In the genomic region with DNA sequence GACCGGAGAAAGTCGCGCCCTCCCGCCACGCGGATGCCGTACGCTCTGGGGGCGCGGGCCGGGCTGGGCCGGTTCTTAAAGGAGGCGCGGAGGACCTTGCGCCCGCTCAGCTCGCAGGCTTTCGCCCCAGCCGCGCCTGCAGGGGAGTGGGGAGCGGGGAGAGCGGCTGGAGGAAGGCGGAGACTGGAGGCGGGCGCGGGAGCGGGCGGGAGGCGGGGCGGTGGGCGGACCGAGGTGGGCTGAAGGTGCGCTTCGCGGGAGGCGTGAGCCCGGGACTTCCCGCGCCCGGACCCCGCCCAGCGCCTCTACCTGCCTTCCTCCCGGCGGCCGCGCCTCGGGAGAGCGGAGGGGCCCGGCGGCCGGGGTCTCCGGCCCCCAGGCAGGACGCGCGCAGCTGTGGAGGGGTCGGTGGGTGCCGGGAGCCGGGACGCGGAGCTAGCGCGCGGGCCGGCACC, we compare ENCODE assay signal across 8 cellular contexts. TPM values are rescaled to one million over a fixed set of nuclear protein-coding genes. Genes with fewer than 3 reads are reported as not detected.
DNase-seq lines count a peak whose midpoint lies in the region; ATAC-seq and TF ChIP-seq lines count a peak whose summit lies in the region.

A gene (minus strand): TSS at position 148 of the 455 bp plus-strand sequence. CDS start 422 bp downstream, outside the sequence.

- peaks cover 40% of the 10 kb centered on the region for H3K27me3 Mint-ChIP-seq in activated CD4-positive, alpha-beta memory T cell treated with anti-CD3 and anti-CD28 coated beads, Interleukin-2, amount 10 ng/mL, durations not matched to agents 7 days and 5 days
- H3K27me3 Mint-ChIP-seq in effector memory CD8-positive, alpha-beta T cell, result peaks cover 32 to 52% of the 10 kb centered on the region in 2 donors
- H3K27me3 Mint-ChIP-seq in natural killer cell (ENCODE audit: low read depth in 2 of 2), result peaks cover 35 to 38% of the 10 kb centered on the region in 2 donors

- peak within 1 kb of the TSS; percentile 73 for H3K4me3 Mint-ChIP-seq in activated CD4-positive, alpha-beta memory T cell treated with anti-CD3 and anti-CD28 coated beads, Interleukin-2, amount 10 ng/mL, durations not matched to agents 7 days and 5 days
- peak within 1 kb of the TSS; percentile 88 to 90 for H3K4me3 Mint-ChIP-seq in effector memory CD8-positive, alpha-beta T cell
- H3K4me3 Mint-ChIP-seq in natural killer cell, result peak within 1 kb of the TSS; percentile 84

- H3K4me1 Mint-ChIP-seq in activated CD4-positive, alpha-beta memory T cell treated with anti-CD3 and anti-CD28 coated beads, Interleukin-2, amount 10 ng/mL, durations not matched to agents 7 days and 5 days, result peaks cover 8% of the 10 kb centered on the region
- H3K4me1 Mint-ChIP-seq in effector memory CD8-positive, alpha-beta T cell (ENCODE audit: low read depth in 2 of 2), result peaks cover 21 to 23% of the 10 kb centered on the region in 2 donors
- peaks cover 9 to 33% of the 10 kb centered on the region in 2 donors for H3K4me1 Mint-ChIP-seq in natural killer cell

- ATAC-seq in GM21529 (IDR thresholded peaks at IDR 0.05; ENCODE audit: unreplicated experiment) (peak; percentile 49), natural killer cell (peak; percentile 58 to 69 (median 60)), HG02870 (IDR thresholded peaks at IDR 0.05; ENCODE audit: unreplicated experiment) (no peak)
- ATAC-seq in effector memory CD8-positive, alpha-beta T cell (replicated peaks), result peak; percentile 73
- peak; percentile 45 for ATAC-seq in stimulated activated naive CD8-positive, alpha-beta T cell treated with anti-CD3 and anti-CD28 coated beads, Interleukin-15, Interleukin-2, amounts not matched to agents 100 U/mL and 50 U/mL, for 24 hours

- CTCF ChIA-PET in activated CD4-positive, alpha-beta memory T cell treated with anti-CD3 and anti-CD28 coated beads, Interleukin-2, amount 10 ng/mL, durations not matched to agents 7 days and 5 days (lab: Charles Lee), result interaction anchor here (0.6 to 3.2 kb wide), 12 partner anchors 8 to 124 kb away, joined by 3 to 31 read pairs (median 5); a partner anchor contains a TSS

- no peak within 1 kb of the TSS for H3K27ac Mint-ChIP-seq in activated CD4-positive, alpha-beta memory T cell treated with anti-CD3 and anti-CD28 coated beads, Interleukin-2, amount 10 ng/mL, durations not matched to agents 7 days and 5 days
- peak within 1 kb of the TSS; percentile 25 to 89 for H3K27ac Mint-ChIP-seq in effector memory CD8-positive, alpha-beta T cell
- H3K27ac Mint-ChIP-seq in natural killer cell, result peak within 1 kb of the TSS in 1 of 2 donors; percentile 74

- DNase-seq in DMS53 treated with DMSO at 0.1 percent for 48 hours (lab: John Stamatoyannopoulos, UW; ENCODE audit: unreplicated experiment) (peak; percentile 43), LoVo (ENCODE audit: low spot score) (peak; percentile 73), natural killer cell (no peak)
- DNase-seq in activated CD4-positive, alpha-beta memory T cell treated with anti-CD3 and anti-CD28 coated beads, Interleukin-2, amount 10 ng/mL, durations not matched to agents 7 days and 5 days, result peak; percentile 73
- peak; percentile 50 for DNase-seq in effector memory CD8-positive, alpha-beta T cell
- peak; percentile 78 for DNase-seq in stimulated activated naive CD8-positive, alpha-beta T cell treated with anti-CD3 and anti-CD28 coated beads, Interleukin-15, Interleukin-2, amounts not matched to agents 100 U/mL and 50 U/mL, for 24 hours

- no peaks in the 10 kb centered on the region for H3K9me3 Mint-ChIP-seq in activated CD4-positive, alpha-beta memory T cell treated with anti-CD3 and anti-CD28 coated beads, Interleukin-2, amount 10 ng/mL, durations not matched to agents 7 days and 5 days
- no peaks in the 10 kb centered on the region for H3K9me3 Mint-ChIP-seq in effector memory CD8-positive, alpha-beta T cell
- no peaks in the 10 kb centered on the region for H3K9me3 Mint-ChIP-seq in natural killer cell

- POLR2A ChIA-PET in activated CD4-positive, alpha-beta memory T cell treated with anti-CD3 and anti-CD28 coated beads, Interleukin-2, amount 10 ng/mL, durations not matched to agents 7 days and 5 days (lab: Charles Lee), result interaction anchor here (0.8 to 1.7 kb wide), 4 partner anchors 22 to 150 kb away, joined by 3 to 5 read pairs (median 4); a partner anchor contains a TSS

- no peak for TF ChIP-seq CTCF in natural killer cell (IDR thresholded peaks at IDR 0.05)

- intact Hi-C loops in natural killer cell (cut with micrococcal nuclease), result loop anchor here (10.0 kb wide), 1 partner anchor 92 kb away; no protein-coding TSS in a partner anchor

- H3K36me3 Mint-ChIP-seq in activated CD4-positive, alpha-beta memory T cell treated with anti-CD3 and anti-CD28 coated beads, Interleukin-2, amount 10 ng/mL, durations not matched to agents 7 days and 5 days (ENCODE audit: low read depth), result no peaks in the 10 kb centered on the region
- peaks cover 53% of the 10 kb centered on the region for H3K36me3 Mint-ChIP-seq in effector memory CD8-positive, alpha-beta T cell (ENCODE audit: insufficient read depth)
- no peaks in the 10 kb centered on the region for H3K36me3 Mint-ChIP-seq in natural killer cell

RNA-seq across cellular contexts. Expression of the gene that starts here (rescaled TPM):
- under 1 TPM in 1 of 2 experiments, not detected in 1; 0.05 TPM for total RNA-seq in activated CD4-positive, alpha-beta memory T cell treated with anti-CD3 and anti-CD28 coated beads, Interleukin-2, amount 10 ng/mL, durations not matched to agents 7 days and 5 days
- total RNA-seq in natural killer cell, result 1 to 10 TPM in 1 of 3 donors, under 1 TPM in 2; 0.18 to 1.3 (median 0.38) TPM

Comparison
In these comparisons a context has a peak if more than half of its experiments do, and no peak if none do; other contexts are left out.
1. Peak in DNase-seq in activated CD4-positive, alpha-beta memory T cell treated with anti-CD3 and anti-CD28 coated beads, Interleukin-2, amount 10 ng/mL, durations not matched to agents 7 days and 5 days; RNA of the gene not detected or under 1 TPM.